2 cellular contexts compared by ENCODE assay signal in the genomic region with DNA sequence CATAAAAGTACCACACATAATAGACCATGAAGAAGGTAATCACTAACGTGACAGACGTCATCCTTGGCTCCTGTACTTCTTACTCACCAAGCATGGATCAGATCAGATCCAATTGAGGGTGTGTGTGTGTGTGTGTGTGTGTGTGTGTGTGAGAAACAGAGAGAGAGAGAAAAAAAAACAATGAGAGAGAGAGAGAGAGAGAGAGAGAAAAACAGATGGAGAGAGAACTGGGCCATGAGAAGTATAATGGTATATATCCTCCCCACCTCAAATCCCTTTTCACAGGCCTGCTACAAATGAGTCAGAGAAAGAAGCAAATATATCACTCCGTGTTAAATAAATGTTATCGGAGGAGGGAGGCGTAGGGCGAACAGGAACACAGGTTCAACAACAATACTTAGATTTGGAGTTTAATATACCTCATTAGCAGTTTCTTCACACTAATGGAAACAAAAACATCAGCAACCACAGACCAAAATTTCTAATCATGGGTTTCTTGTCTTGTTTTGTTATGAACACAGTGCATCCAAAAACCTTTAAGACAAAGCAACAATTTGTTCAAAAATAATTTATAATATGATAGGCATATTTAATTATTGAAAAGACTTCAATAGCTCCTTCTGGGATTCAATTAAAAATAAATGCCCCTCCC.
TF ChIP-seq lines count a peak whose summit lies in the region.

No MANE protein-coding gene starts in this region.

TF ChIP-seq in IMR-90, 13 proteins besides CTCF, POLR2A, EP300 and RAD21:
- TF ChIP-seq SMC3 (IDR thresholded peaks at IDR 0.05; ENCODE audit: low read depth, low read length) (no peak), CHD1 (IDR thresholded peaks at IDR 0.05; ENCODE audit: low read depth, low read length) (no peak), RFX5 (IDR thresholded peaks at IDR 0.05; ENCODE audit: low read depth, low read length) (no peak), MAFK (IDR thresholded peaks at IDR 0.05; ENCODE audit: low read depth, low read length) (no peak), FOS (IDR thresholded peaks at IDR 0.05; ENCODE audit: low read depth, low read length) (no peak), CEBPB (IDR thresholded peaks at IDR 0.05; ENCODE audit: low read depth, low read length) (no peak), NFE2L2 (IDR thresholded peaks at IDR 0.05; ENCODE audit: low read depth, low read length) (no peak), MXI1 (IDR thresholded peaks at IDR 0.05; ENCODE audit: borderline replicate concordance, low read depth, low read length) (no peak)
- TF ChIP-seq, protein P1, sequence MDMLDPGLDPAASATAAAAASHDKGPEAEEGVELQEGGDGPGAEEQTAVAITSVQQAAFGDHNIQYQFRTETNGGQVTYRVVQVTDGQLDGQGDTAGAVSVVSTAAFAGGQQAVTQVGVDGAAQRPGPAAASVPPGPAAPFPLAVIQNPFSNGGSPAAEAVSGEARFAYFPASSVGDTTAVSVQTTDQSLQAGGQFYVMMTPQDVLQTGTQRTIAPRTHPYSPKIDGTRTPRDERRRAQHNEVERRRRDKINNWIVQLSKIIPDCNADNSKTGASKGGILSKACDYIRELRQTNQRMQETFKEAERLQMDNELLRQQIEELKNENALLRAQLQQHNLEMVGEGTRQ (IDR thresholded peaks at IDR 0.05; ENCODE audit: low read depth, low read length): no peak

TF ChIP-seq in SK-N-SH, 30 proteins besides CTCF, POLR2A, EP300 and RAD21:
- TF ChIP-seq, protein P1 (IDR thresholded peaks at IDR 0.05; ENCODE audit: borderline replicate concordance, low read depth, low read length): no peak
- no peak for TF ChIP-seq RCOR1 (IDR thresholded peaks at IDR 0.05; ENCODE audit: low read length)
- TF ChIP-seq RFX5 (IDR thresholded peaks at IDR 0.05; ENCODE audit: low read length): no peak
- no peak for TF ChIP-seq JUND (IDR thresholded peaks at IDR 0.05)
- no peak for TF ChIP-seq RXRA (IDR thresholded peaks at IDR 0.05; ENCODE audit: borderline replicate concordance, low read depth)
- no peak for TF ChIP-seq FOXJ3 (CRISPR knock-in tag; IDR thresholded peaks at IDR 0.05)
- TF ChIP-seq TAF1 (IDR thresholded peaks at IDR 0.05; ENCODE audit: borderline replicate concordance, low read depth, low read length): no peak
- no peak for TF ChIP-seq TCF12 (IDR thresholded peaks at IDR 0.05)
- no peak for TF ChIP-seq GABPA (IDR thresholded peaks at IDR 0.05; ENCODE audit: low read depth)
- TF ChIP-seq CHD2 (IDR thresholded peaks at IDR 0.05; ENCODE audit: low read length, partially characterized antibody): no peak
- TF ChIP-seq, protein P2, sequence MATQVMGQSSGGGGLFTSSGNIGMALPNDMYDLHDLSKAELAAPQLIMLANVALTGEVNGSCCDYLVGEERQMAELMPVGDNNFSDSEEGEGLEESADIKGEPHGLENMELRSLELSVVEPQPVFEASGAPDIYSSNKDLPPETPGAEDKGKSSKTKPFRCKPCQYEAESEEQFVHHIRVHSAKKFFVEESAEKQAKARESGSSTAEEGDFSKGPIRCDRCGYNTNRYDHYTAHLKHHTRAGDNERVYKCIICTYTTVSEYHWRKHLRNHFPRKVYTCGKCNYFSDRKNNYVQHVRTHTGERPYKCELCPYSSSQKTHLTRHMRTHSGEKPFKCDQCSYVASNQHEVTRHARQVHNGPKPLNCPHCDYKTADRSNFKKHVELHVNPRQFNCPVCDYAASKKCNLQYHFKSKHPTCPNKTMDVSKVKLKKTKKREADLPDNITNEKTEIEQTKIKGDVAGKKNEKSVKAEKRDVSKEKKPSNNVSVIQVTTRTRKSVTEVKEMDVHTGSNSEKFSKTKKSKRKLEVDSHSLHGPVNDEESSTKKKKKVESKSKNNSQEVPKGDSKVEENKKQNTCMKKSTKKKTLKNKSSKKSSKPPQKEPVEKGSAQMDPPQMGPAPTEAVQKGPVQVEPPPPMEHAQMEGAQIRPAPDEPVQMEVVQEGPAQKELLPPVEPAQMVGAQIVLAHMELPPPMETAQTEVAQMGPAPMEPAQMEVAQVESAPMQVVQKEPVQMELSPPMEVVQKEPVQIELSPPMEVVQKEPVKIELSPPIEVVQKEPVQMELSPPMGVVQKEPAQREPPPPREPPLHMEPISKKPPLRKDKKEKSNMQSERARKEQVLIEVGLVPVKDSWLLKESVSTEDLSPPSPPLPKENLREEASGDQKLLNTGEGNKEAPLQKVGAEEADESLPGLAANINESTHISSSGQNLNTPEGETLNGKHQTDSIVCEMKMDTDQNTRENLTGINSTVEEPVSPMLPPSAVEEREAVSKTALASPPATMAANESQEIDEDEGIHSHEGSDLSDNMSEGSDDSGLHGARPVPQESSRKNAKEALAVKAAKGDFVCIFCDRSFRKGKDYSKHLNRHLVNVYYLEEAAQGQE (IDR thresholded peaks at IDR 0.05; ENCODE audit: low read depth, low read length): no peak
